ENCODE assay signal across 9 cellular contexts in genomic region chr21:43880111-43880985, GRCh38. TPM values are rescaled to one million over a fixed set of nuclear protein-coding genes. Genes with fewer than 3 reads are reported as not detected.
A peak's percentile ranks its signal among the peaks of the same experiment; 100 is the strongest.
DNase-seq lines count a peak whose midpoint lies in the region; ATAC-seq and TF ChIP-seq lines count a peak whose summit lies in the region.
"Had no signal": no experiment of that assay in that cellular context is flagged by ENCODE, and none has a peak within 500 bp of the region (broad histone marks: within the 10 kb centered on the region; RNA-seq: fewer than 3 reads in every experiment).

No MANE protein-coding gene starts in this region.

- TF ChIP-seq CTCF in NB4 (IDR thresholded peaks at IDR 0.05; ENCODE audit: low read depth, low read length) = no peak
- no peak for TF ChIP-seq CTCF in endodermal cell (conservative IDR thresholded peaks at IDR 0.05)

- DNase-seq in ELF-1 (ENCODE audit: low read depth, low spot score) = peak; percentile 35
- peak; percentile 40 for DNase-seq in NB4 (ENCODE audit: low read depth)
- DNase-seq in endodermal cell = no peak
- peak; percentile 36 for DNase-seq in occipital lobe (lab: John Stamatoyannopoulos, UW)
- DNase-seq in NCI-H82 treated with DMSO at 0.1 percent for 48 hours (lab: John Stamatoyannopoulos, UW; ENCODE audit: unreplicated experiment) = no peak
- DNase-seq in T-helper 9 cell = no peak
- DNase-seq: MV-4-11 had no signal

- H3K27ac Mint-ChIP-seq in endodermal cell = peak overlapping the region; percentile 18

- peaks cover 11% of the 10 kb centered on the region for H3K4me1 Mint-ChIP-seq in endodermal cell

- no peak overlapping the region for H3K9ac ChIP-seq in endodermal cell (ENCODE audit: extremely low read depth, low read length, poor library complexity, severe bottlenecking)

- H3K4me3 Mint-ChIP-seq in endodermal cell = no peak overlapping the region

- ATAC-seq in HG03135 (IDR thresholded peaks at IDR 0.05; ENCODE audit: unreplicated experiment) = no peak
- ATAC-seq in HG03045 (IDR thresholded peaks at IDR 0.05; ENCODE audit: unreplicated experiment) = no peak

- H3K36me3 Mint-ChIP-seq in endodermal cell (ENCODE audit: low read depth) = peaks cover 22% of the 10 kb centered on the region

- H3K27ac ChIP-seq in endodermal cell (ENCODE audit: low read depth, low read length) = no peak overlapping the region

- H3K27me3 ChIP-seq in endodermal cell (ENCODE audit: control insufficient read depth, insufficient read depth, low read length, poor library complexity, severe bottlenecking) = no peaks in the 10 kb centered on the region

- H3K4me3 ChIP-seq in NB4 (ENCODE audit: low read depth, low read length) = no peak overlapping the region
- H3K4me3 ChIP-seq in endodermal cell (ENCODE audit: low read length) = no peak overlapping the region

- WGBS in endodermal cell (ENCODE audit: insufficient coverage in 1 of 2, insufficient read length in 1 of 2), 2 experiments = 90 to 91% methylated on average over 12 to 14 of the region's 14 CpGs

- peaks cover 10% of the 10 kb centered on the region for H3K36me3 ChIP-seq in endodermal cell (ENCODE audit: control insufficient read depth, insufficient read depth, low read length)

- no peak for TF ChIP-seq POLR2A in NB4 (IDR thresholded peaks at IDR 0.05; ENCODE audit: extremely low read depth, insufficient read length)

- H3K9me3 Mint-ChIP-seq in endodermal cell = peaks cover 4% of the 10 kb centered on the region

- no peaks in the 10 kb centered on the region for H3K27me3 Mint-ChIP-seq in endodermal cell (ENCODE audit: insufficient read depth)

- H3K4me1 ChIP-seq in endodermal cell (ENCODE audit: control insufficient read depth, insufficient read depth, low read length) = peaks cover 6% of the 10 kb centered on the region

- H3K9me3 ChIP-seq in endodermal cell (ENCODE audit: control insufficient read depth, low read length) = peaks cover 4% of the 10 kb centered on the region

RNA-seq across cellular contexts. Expression of gene AGPAT3, which starts 15.3 kb away (rescaled TPM):
- 10 to 100 TPM; 44.0 to 74.4 TPM for total RNA-seq in endodermal cell
- 22.2 TPM for polyA plus RNA-seq in endodermal cell (2013, experiment 1 of 2)
- 21.4 TPM for polyA plus RNA-seq in endodermal cell (2013, experiment 2 of 2)
- total RNA-seq in occipital lobe = 34.9 TPM

Comparison
In these comparisons a context has a peak if more than half of its experiments do, and no peak if none do; other contexts are left out.
1. DNase-seq: peak in ELF-1 (single experiment), NB4 (single experiment) and occipital lobe (single experiment); none in endodermal cell (single experiment), NCI-H82 treated with DMSO at 0.1 percent for 48 hours (single experiment) and T-helper 9 cell (single experiment).